29 cellular contexts compared by ENCODE assay signal in genomic region chr20:59684685-59685212, GRCh38.
"Had no signal": no experiment of that assay in that cellular context is flagged by ENCODE, and none has a peak within 500 bp of the region (broad histone marks: within the 10 kb centered on the region; RNA-seq: fewer than 3 reads in every experiment).

No MANE protein-coding gene starts in this region.

- DNase-seq: hypothalamus; immature natural killer cell; kidney; left colon; left lung; lower lobe of right lung; mammary epithelial cell; mesenchymal stem cell; naive thymus-derived CD8-positive, alpha-beta T cell; nucleus accumbens; pancreas; retina; right cardiac atrium; stimulated activated CD4-positive, alpha-beta T cell treated with anti-CD3 and anti-CD28 coated beads, Interleukin-12 subunit alpha, Interleukin-12 subunit beta, amount 100 ng/mL, for 4 hours; stimulated activated CD4-positive, alpha-beta T cell treated with anti-CD3 and anti-CD28 coated beads, Interleukin-15, amount 100 ng/mL, for 24 hours; stimulated activated CD4-positive, alpha-beta T cell treated with anti-CD3 and anti-CD28 coated beads, Interleukin-2, amount 100 ng/mL, for 24 hours; stimulated activated CD4-positive, alpha-beta T cell treated with anti-CD3 and anti-CD28 coated beads, Interleukin-4, amount 100 ng/mL, for 1 hour; stimulated activated naive CD4-positive, alpha-beta T cell; tibial artery had no signal

- ATAC-seq: left colon; left lung; lower lobe of right lung; naive thymus-derived CD8-positive, alpha-beta T cell; pancreas; right cardiac atrium; sciatic nerve had no signal

- H3K27ac Mint-ChIP-seq: immature natural killer cell; naive thymus-derived CD8-positive, alpha-beta T cell; nephron; stimulated activated naive CD8-positive, alpha-beta T cell treated with anti-CD3 and anti-CD28 coated beads, Interleukin-15, Interleukin-2, amounts not matched to agents 100 ng/mL and 50 ng/mL, for 24 hours; type B pancreatic cell had no signal

- H3K4me1 ChIP-seq: left lung, lower lobe of right lung, pancreas, prostate gland, suprapubic skin, tibial artery, vagina had no signal

- H3K27ac ChIP-seq: left lung, lower lobe of right lung, pancreas, prostate gland, skin epidermis, suprapubic skin, thoracic aorta, tibial artery, vagina had no signal

- H3K36me3 ChIP-seq: left lung, lower lobe of right lung, pancreas, prostate gland, suprapubic skin, thoracic aorta, tibial artery, vagina had no signal

- H3K4me3 Mint-ChIP-seq: immature natural killer cell; naive thymus-derived CD8-positive, alpha-beta T cell; nephron; neural crest cell; stimulated activated naive CD8-positive, alpha-beta T cell treated with anti-CD3 and anti-CD28 coated beads, Interleukin-15, Interleukin-2, amounts not matched to agents 100 ng/mL and 50 ng/mL, for 24 hours; type B pancreatic cell had no signal

- H3K9me3 Mint-ChIP-seq: immature natural killer cell; nephron; neural crest cell; stimulated activated naive CD8-positive, alpha-beta T cell treated with anti-CD3 and anti-CD28 coated beads, Interleukin-15, Interleukin-2, amounts not matched to agents 100 ng/mL and 50 ng/mL, for 24 hours; type B pancreatic cell had no signal

- H3K4me1 Mint-ChIP-seq: immature natural killer cell; naive thymus-derived CD8-positive, alpha-beta T cell; nephron had no signal

- H3K9me3 ChIP-seq: left lung, lower lobe of right lung, pancreas, prostate gland, suprapubic skin, thoracic aorta, tibial artery, vagina had no signal

- H3K36me3 Mint-ChIP-seq: immature natural killer cell; naive thymus-derived CD8-positive, alpha-beta T cell; type B pancreatic cell had no signal

- H3K4me3 ChIP-seq: left lung, lower lobe of right lung, pancreas, prostate gland, skin epidermis, suprapubic skin, thoracic aorta, tibial artery, vagina had no signal
